ENCODE assay signal across 22 cellular contexts in the genomic region with DNA sequence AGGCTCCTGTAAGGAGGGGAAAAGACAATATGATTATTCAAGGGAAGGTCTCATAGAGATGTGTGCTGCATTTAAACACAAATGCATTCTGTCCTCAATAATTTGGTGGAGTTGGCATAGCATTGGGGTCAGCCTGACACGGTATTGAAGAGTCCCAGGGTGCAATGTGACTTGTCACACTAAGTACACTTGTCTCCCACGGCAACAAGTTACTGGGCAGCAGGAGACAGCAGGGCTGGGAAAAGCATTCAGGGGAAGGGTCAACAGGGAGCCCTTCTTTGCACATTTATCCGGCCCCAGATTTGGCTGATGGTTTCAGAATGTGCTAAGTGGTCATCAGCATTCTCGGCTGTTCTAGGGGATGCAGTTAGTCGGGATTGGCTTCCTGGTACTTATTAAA. TPM values are rescaled to one million over a fixed set of nuclear protein-coding genes. Genes with fewer than 3 reads are reported as not detected.
DNase-seq lines count a peak whose midpoint lies in the region; ATAC-seq and TF ChIP-seq lines count a peak whose summit lies in the region.
"Had no signal": no experiment of that assay in that cellular context is flagged by ENCODE, and none has a peak within 500 bp of the region (broad histone marks: within the 10 kb centered on the region; RNA-seq: fewer than 3 reads in every experiment).

No MANE protein-coding gene starts in this region.

- H4K20me1 ChIP-seq in PC-9 (ENCODE audit: insufficient read depth) (no peaks in the 10 kb centered on the region), neural progenitor cell (ENCODE audit: low read depth) (no peaks in the 10 kb centered on the region)

- H3K4me2 ChIP-seq in PC-9 (peak overlapping the region; percentile 34; the same call in 1 of the 2 replicates), neural progenitor cell (no peak overlapping the region)

- ATAC-seq in GM18858 (IDR thresholded peaks at IDR 0.05; ENCODE audit: unreplicated experiment) = no peak
- ATAC-seq in GM19452 (IDR thresholded peaks at IDR 0.05; ENCODE audit: unreplicated experiment) = no peak
- ATAC-seq in stimulated activated naive CD8-positive, alpha-beta T cell treated with anti-CD3 and anti-CD28 coated beads, Interleukin-15, Interleukin-2, amounts not matched to agents 100 U/mL and 50 U/mL, for 24 hours = no peak
- ATAC-seq in T-helper 17 cell = no peak
- ATAC-seq: gastroesophageal sphincter, left lobe of liver had no signal

- H3K4me3 ChIP-seq in ACC112 (ENCODE audit: low read depth, low read length) (peak overlapping the region; percentile 52; the same call in 1 of the 2 replicates), PC-9 (no peak overlapping the region), neural progenitor cell (no peak overlapping the region)
- H3K4me3 ChIP-seq: cardiac muscle cell, gastroesophageal sphincter, right atrium auricular region, SJSA1 had no signal

- H3K27ac ChIP-seq in ACC112 (ENCODE audit: low read depth, low read length) = no peak overlapping the region
- no peak overlapping the region for H3K27ac ChIP-seq in PC-9
- no peak overlapping the region for H3K27ac ChIP-seq in neural progenitor cell
- H3K27ac ChIP-seq: C4-2B, cardiac muscle cell, gastroesophageal sphincter, right atrium auricular region, SJSA1 had no signal

- CTCF ChIA-PET in PC-9 (lab: Charles Lee) = no interaction called here

- peaks cover 7% of the 10 kb centered on the region for H3K9me3 Mint-ChIP-seq in neural progenitor cell

- no peaks in the 10 kb centered on the region for H3K36me3 ChIP-seq in ACC112 (ENCODE audit: insufficient read depth, low read length)
- H3K36me3 ChIP-seq in PC-9 (ENCODE audit: low read depth) = no peaks in the 10 kb centered on the region
- H3K36me3 ChIP-seq in neural progenitor cell = no peaks in the 10 kb centered on the region
- H3K36me3 ChIP-seq: cardiac muscle cell, gastroesophageal sphincter, right atrium auricular region, SJSA1 had no signal

- no TSS peak for BruUV-seq in PC-9 (replicated peaks; lab: Mats Ljungman, UMichigan)

- H3K27ac Mint-ChIP-seq in neural progenitor cell (peak overlapping the region; percentile 84), T-helper 17 cell (no peak overlapping the region)
- H3K27ac Mint-ChIP-seq: T-helper 1 cell treated with Interleukin-12 subunit alpha and Interleukin-12 subunit beta and Interleukin-4 antibody, amounts not matched to agents 30 μg/mL and 1 μg/mL, for 36 hours had no signal

- peaks cover 17% of the 10 kb centered on the region for H3K4me1 ChIP-seq in ACC112 (ENCODE audit: control insufficient read depth, insufficient read depth, low read length, unreplicated experiment)
- peaks cover 29% of the 10 kb centered on the region for H3K4me1 ChIP-seq in PC-9 (replicated peaks; ENCODE audit: insufficient read depth)
- H3K4me1 ChIP-seq in neural progenitor cell = peaks cover 9% of the 10 kb centered on the region
- H3K4me1 ChIP-seq: gastroesophageal sphincter had no signal

- no peak for TF ChIP-seq CTCF in PC-9 (conservative IDR thresholded peaks at IDR 0.05)
- no peak for TF ChIP-seq CTCF in neural progenitor cell (IDR thresholded peaks at IDR 0.05)

- DNase-seq in PC-9 (no peak), head of caudate nucleus (peak in 29 of 42 donors; percentile 3 to 77 (median 42)), neural progenitor cell (ENCODE audit: low spot score) (peak; percentile 13), T-helper 17 cell (no peak)
- DNase-seq in stimulated activated naive CD8-positive, alpha-beta T cell treated with anti-CD3 and anti-CD28 coated beads, Interleukin-15, Interleukin-2, amounts not matched to agents 100 U/mL and 50 U/mL, for 24 hours = no peak
- DNase-seq: activated CD8-positive, alpha-beta memory T cell treated with anti-CD3 and anti-CD28 coated beads, Interleukin-2, amount 50 U/mL, for 48 hours; activated effector memory CD4-positive, alpha-beta T cell treated with Interleukin-2 at 50 U/mL for 16 hours; KG1; NCI-H187 treated with DMSO at 0.1 percent for 48 hours; NCI-H345; stimulated activated CD4-positive, alpha-beta T cell treated with anti-CD3 and anti-CD28 coated beads, Interleukin-12 subunit alpha, Interleukin-12 subunit beta, amount 100 ng/mL, for 4 hours; stimulated activated CD8-positive, alpha-beta memory T cell treated with anti-CD3 and anti-CD28 coated beads, Interleukin-4, amount 100 ng/mL, for 48 hours had no signal

- H3K36me3 Mint-ChIP-seq in neural progenitor cell = no peaks in the 10 kb centered on the region
- peaks cover 2% of the 10 kb centered on the region for H3K36me3 Mint-ChIP-seq in T-helper 17 cell (ENCODE audit: low read depth)

- POLR2A ChIA-PET in PC-9 (lab: Charles Lee; ENCODE audit: unreplicated experiment) = no interaction called here

- H3K9me2 ChIP-seq in PC-9 (ENCODE audit: insufficient read depth) = no peaks in the 10 kb centered on the region

- H3K27me3 Mint-ChIP-seq in neural progenitor cell (ENCODE audit: insufficient read depth, low read depth) = peaks cover 2% of the 10 kb centered on the region
- H3K27me3 Mint-ChIP-seq in T-helper 17 cell = no peaks in the 10 kb centered on the region

- intact Hi-C loops in PC-9 (cut with micrococcal nuclease; ENCODE audit: unreplicated experiment) = no loop called here
- intact Hi-C loops in head of caudate nucleus (cut with DNase I) = no loop called here

- no peak overlapping the region for H3K9ac ChIP-seq in neural progenitor cell

- peak overlapping the region; percentile 88 for H2AFZ ChIP-seq in ACC112 (ENCODE audit: low read length, unreplicated experiment)
- no peak overlapping the region for H2AFZ ChIP-seq in PC-9
- no peak overlapping the region for H2AFZ ChIP-seq in neural progenitor cell (replicated peaks)

- H3K4me3 Mint-ChIP-seq in neural progenitor cell = peak overlapping the region; percentile 42
- H3K4me3 Mint-ChIP-seq in T-helper 17 cell = no peak overlapping the region
- H3K4me3 Mint-ChIP-seq: T-helper 1 cell treated with Interleukin-12 subunit alpha and Interleukin-12 subunit beta and Interleukin-4 antibody, amounts not matched to agents 30 μg/mL and 1 μg/mL, for 36 hours had no signal

- H3K79me2 ChIP-seq in ACC112 (ENCODE audit: control insufficient read depth, insufficient read depth, low read length, unreplicated experiment) (no peaks in the 10 kb centered on the region), PC-9 (ENCODE audit: low read depth) (no peaks in the 10 kb centered on the region), neural progenitor cell (ENCODE audit: low read depth) (no peaks in the 10 kb centered on the region)

- H3K4me1 Mint-ChIP-seq in neural progenitor cell = peaks cover 18% of the 10 kb centered on the region
- peaks cover 25% of the 10 kb centered on the region for H3K4me1 Mint-ChIP-seq in T-helper 17 cell

- H3K9me3 ChIP-seq in PC-9 (ENCODE audit: insufficient read depth, low read depth) = no peaks in the 10 kb centered on the region
- no peaks in the 10 kb centered on the region for H3K9me3 ChIP-seq in neural progenitor cell (ENCODE audit: low read depth)
- H3K9me3 ChIP-seq in T-helper 17 cell (ENCODE audit: control insufficient read depth, low read length, poor library complexity, severe bottlenecking) = peaks cover 7% of the 10 kb centered on the region
- H3K9me3 ChIP-seq: SJSA1 had no signal

- no peaks in the 10 kb centered on the region for H3K27me3 ChIP-seq in ACC112 (ENCODE audit: insufficient read depth, low read length)
- H3K27me3 ChIP-seq in PC-9 (ENCODE audit: insufficient read depth, low read depth) = no peaks in the 10 kb centered on the region
- no peaks in the 10 kb centered on the region for H3K27me3 ChIP-seq in neural progenitor cell
- H3K27me3 ChIP-seq: cardiac muscle cell, gastroesophageal sphincter, right atrium auricular region, SJSA1 had no signal

- H3F3A ChIP-seq in PC-9 (ENCODE audit: insufficient read depth, low read depth) = peaks cover 11% of the 10 kb centered on the region; the same call in 1 of the 2 replicates
- H3F3A ChIP-seq in neural progenitor cell (ENCODE audit: low read depth) = no peaks in the 10 kb centered on the region

RNA-seq across cellular contexts. Expression of a gene that starts 33.0 kb away (rescaled TPM):
- 0.48 and 0.70 TPM in 2 replicates for total RNA-seq in PC-9 (2021)
- 35.4 and 35.9 TPM in 2 replicates for total RNA-seq in neural progenitor cell (ENCODE audit: low replicate concordance)
- 1 to 10 TPM; 4.8 to 7.3 TPM for total RNA-seq in T-helper 17 cell

Comparison
In these comparisons a context has a peak if more than half of its experiments do, and no peak if none do; other contexts are left out.
1. DNase-seq: peak in head of caudate nucleus (29 of 42) and neural progenitor cell (single experiment); none in PC-9 (0 of 2), stimulated activated naive CD8-positive, alpha-beta T cell treated with anti-CD3 and anti-CD28 coated beads, Interleukin-15, Interleukin-2, amounts not matched to agents 100 U/mL and 50 U/mL, for 24 hours (single experiment) and T-helper 17 cell (0 of 3).